Comparison of ENCODE assay signal across 1 cellular context in genomic region chr16:87765776-87766484, GRCh38.
TF ChIP-seq lines count a peak whose summit lies in the region.

KLHDC4 (minus strand) TSS chr16:87765986; CDS start chr16:87765890, 96 bp downstream.

TF ChIP-seq in HepG2, 621 proteins besides CTCF, POLR2A, EP300 and RAD21 (continued from another document and continues in another):
- no peak; the same call in 1 of the 2 replicates for TF ChIP-seq ZNF784 (CRISPR knock-in tag; IDR thresholded peaks at IDR 0.05; ENCODE audit: borderline replicate concordance)
- TF ChIP-seq TAF1 (CRISPR knock-in tag; IDR thresholded peaks at IDR 0.05), result peak; percentile 90
- peak; percentile 99 for TF ChIP-seq KMT2B (CRISPR knock-in tag; IDR thresholded peaks at IDR 0.05)
- no peak for TF ChIP-seq ZFP62 (CRISPR knock-in tag; IDR thresholded peaks at IDR 0.05)
- peak; percentile 92 for TF ChIP-seq ASH2L (IDR thresholded peaks at IDR 0.05; ENCODE audit: insufficient read length, low read depth, low read length)
- TF ChIP-seq ZNF44 (CRISPR knock-in tag; IDR thresholded peaks at IDR 0.05), result no peak
- TF ChIP-seq LRRFIP1 (CRISPR knock-in tag; conservative IDR thresholded peaks at IDR 0.05), result no peak
- no peak for TF ChIP-seq ZFAT (CRISPR knock-in tag; conservative IDR thresholded peaks at IDR 0.05)
- peak; percentile 98 for TF ChIP-seq ZFX (CRISPR knock-in tag; IDR thresholded peaks at IDR 0.05; ENCODE audit: low read depth)
- TF ChIP-seq SIX4 (CRISPR knock-in tag; IDR thresholded peaks at IDR 0.05), result peak; percentile 61; the same call in 1 of the 2 replicates
- TF ChIP-seq ZNF746 (CRISPR knock-in tag; IDR thresholded peaks at IDR 0.05), result peak; percentile 24; the same call in 1 of the 2 replicates
- TF ChIP-seq THAP7 (CRISPR knock-in tag; IDR thresholded peaks at IDR 0.05), result no peak
- TF ChIP-seq ARNT2 (CRISPR knock-in tag; IDR thresholded peaks at IDR 0.05; ENCODE audit: low read depth), result peak; percentile 91
- peak; percentile 96 for TF ChIP-seq ARID2 (CRISPR knock-in tag; IDR thresholded peaks at IDR 0.05; ENCODE audit: borderline replicate concordance)
- TF ChIP-seq ZSCAN25 (CRISPR knock-in tag; IDR thresholded peaks at IDR 0.05), result peak; percentile 99
- no peak for TF ChIP-seq GRHL1 (CRISPR knock-in tag; conservative IDR thresholded peaks at IDR 0.05)
- TF ChIP-seq FOXJ3 (CRISPR knock-in tag; IDR thresholded peaks at IDR 0.05; ENCODE audit: borderline replicate concordance), result peak; percentile 44; the same call in 1 of the 2 replicates
- no peak; the same call in 1 of the 2 replicates for TF ChIP-seq ZNF296 (CRISPR knock-in tag; conservative IDR thresholded peaks at IDR 0.05)
- no peak for TF ChIP-seq SRSF4 (IDR thresholded peaks at IDR 0.05; ENCODE audit: low read depth, low read length, poor library complexity, severe bottlenecking)
- TF ChIP-seq TP53 (CRISPR knock-in tag; conservative IDR thresholded peaks at IDR 0.05), result no peak; the same call in 1 of the 2 replicates
- TF ChIP-seq DDIT3 (CRISPR knock-in tag; IDR thresholded peaks at IDR 0.05), result no peak
- TF ChIP-seq ZKSCAN5 (CRISPR knock-in tag; IDR thresholded peaks at IDR 0.05), result 0 out of 2 replicates have a peak, but pooled peaks have one; percentile 27
- TF ChIP-seq ZMAT3 (CRISPR knock-in tag; conservative IDR thresholded peaks at IDR 0.05), result no peak
- no peak for TF ChIP-seq ZNF879 (CRISPR knock-in tag; IDR thresholded peaks at IDR 0.05)
- TF ChIP-seq ZNF790 (CRISPR knock-in tag; IDR thresholded peaks at IDR 0.05; ENCODE audit: borderline replicate concordance), result peak; percentile 70; the same call in 1 of the 2 replicates
- peak; percentile 67 for TF ChIP-seq ZNF407 (CRISPR knock-in tag; IDR thresholded peaks at IDR 0.05; ENCODE audit: not compliant biosample characterization)
- peak; percentile 98 for TF ChIP-seq KDM2A (CRISPR knock-in tag; IDR thresholded peaks at IDR 0.05; ENCODE audit: borderline replicate concordance, low read depth)
- 0 out of 2 replicates have a peak, but pooled peaks have one; percentile 74 for TF ChIP-seq ZFP82 (CRISPR knock-in tag; IDR thresholded peaks at IDR 0.05; ENCODE audit: borderline replicate concordance)
- 0 out of 2 replicates have a peak, but pooled peaks have one; percentile 41 for TF ChIP-seq KLF6 (CRISPR knock-in tag; IDR thresholded peaks at IDR 0.05)
- 0 out of 2 replicates have a peak, but pooled peaks have one; percentile 46 for TF ChIP-seq MTF2 (CRISPR knock-in tag; IDR thresholded peaks at IDR 0.05; ENCODE audit: borderline replicate concordance)
- peak; percentile 77; the same call in 1 of the 2 replicates for TF ChIP-seq SNAPC2 (CRISPR knock-in tag; IDR thresholded peaks at IDR 0.05)
- peak; percentile 97 for TF ChIP-seq MXD4 (CRISPR knock-in tag; IDR thresholded peaks at IDR 0.05)
- TF ChIP-seq DBP (CRISPR knock-in tag; IDR thresholded peaks at IDR 0.05; ENCODE audit: not compliant biosample characterization), result peak; percentile 42
- TF ChIP-seq ZNF781 (CRISPR knock-in tag; IDR thresholded peaks at IDR 0.05; ENCODE audit: borderline replicate concordance, not compliant biosample characterization), result peak; percentile 93
- peak; percentile 92 for TF ChIP-seq ZNF691 (CRISPR knock-in tag; IDR thresholded peaks at IDR 0.05; ENCODE audit: borderline replicate concordance, low read depth)
- peak; percentile 40; the same call in 1 of the 2 replicates for TF ChIP-seq AKAP8 (CRISPR knock-in tag; IDR thresholded peaks at IDR 0.05)
- TF ChIP-seq ZBTB38 (CRISPR knock-in tag; IDR thresholded peaks at IDR 0.05), result no peak; the same call in 1 of the 2 replicates
- no peak; the same call in 1 of the 2 replicates for TF ChIP-seq KLF9 (CRISPR knock-in tag; IDR thresholded peaks at IDR 0.05; ENCODE audit: low read depth)
- TF ChIP-seq CEBPZ (IDR thresholded peaks at IDR 0.05; ENCODE audit: low read length), result no peak
